Comparison of ENCODE assay signal across 1 cellular context in genomic region chr1:5959667-5960230, GRCh38.
TF ChIP-seq lines count a peak whose summit lies in the region.

No MANE protein-coding gene starts in this region.

TF ChIP-seq in SK-N-SH treated with all-trans-retinoic acid at 6 μM for 48 hours, 23 proteins besides CTCF, POLR2A, EP300 and RAD21 (continued from another document):
- TF ChIP-seq PATZ1 (CRISPR knock-in tag; IDR thresholded peaks at IDR 0.05; ENCODE audit: borderline replicate concordance) (no peak), CSRNP3 (CRISPR knock-in tag; IDR thresholded peaks at IDR 0.05) (no peak)
